ENCODE assay signal across 7 cellular contexts in the genomic region with DNA sequence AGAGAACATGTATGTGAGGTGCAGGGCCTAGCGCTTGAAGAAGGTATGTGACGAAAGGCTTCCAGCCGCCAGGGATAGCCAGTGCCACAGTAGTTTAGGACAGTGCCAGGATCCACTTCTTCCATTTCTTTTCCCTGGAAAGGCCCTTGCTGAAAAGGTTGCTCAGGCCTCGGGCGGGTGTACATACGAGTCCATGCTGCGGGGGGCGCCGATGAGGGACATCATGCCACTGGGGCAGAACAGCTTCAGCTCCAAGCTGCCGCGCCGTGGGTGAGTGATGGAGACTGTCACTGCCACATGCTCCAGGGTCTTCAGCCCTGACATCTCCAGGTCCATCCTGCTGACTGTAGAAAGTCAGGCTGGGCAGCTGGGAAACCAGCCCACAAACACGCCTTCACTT. TPM values are rescaled to one million over a fixed set of nuclear protein-coding genes. Genes with fewer than 3 reads are reported as not detected.
DNase-seq lines count a peak whose midpoint lies in the region; ATAC-seq, FAIRE-seq and TF ChIP-seq lines count a peak whose summit lies in the region.
"Not testable (repeated sequence)": the region's sequence is repeated elsewhere in the genome, so short reads cannot be mapped to it uniquely, and the experiment has no call there.

No MANE protein-coding gene starts in this region.

- peaks cover 27% of the 10 kb centered on the region for H3K36me3 Mint-ChIP-seq in GM23338 (ENCODE audit: low read depth)

- not testable (repeated sequence) for H3K9me2 ChIP-seq in GM23338 (ENCODE audit: insufficient read depth)

- H3K9me1 ChIP-seq in K562 (ENCODE audit: control insufficient read depth, insufficient read depth, low read length); endothelial cell of umbilical vein (replicated peaks; ENCODE audit: control insufficient read depth, extremely low read depth, insufficient read depth, low read length): not testable (repeated sequence)

- TF ChIP-seq EP300 in K562 (IDR thresholded peaks at IDR 0.05; ENCODE audit: low read length), result not testable (repeated sequence)

- not testable (repeated sequence) for H4K20me1 ChIP-seq in DND-41 (ENCODE audit: insufficient read depth, low read length); GM23338 (replicated peaks; ENCODE audit: insufficient read depth); K562 (replicated peaks; ENCODE audit: control insufficient read depth, insufficient read depth, low read length); endothelial cell of umbilical vein (replicated peaks; ENCODE audit: control insufficient read depth, extremely low read depth, insufficient read depth, low read length)

- not testable (repeated sequence) for H2AFZ ChIP-seq in DND-41 (ENCODE audit: low read depth, low read length); GM23338; K562 (ENCODE audit: low read depth, low read length); endothelial cell of umbilical vein (ENCODE audit: low read depth, low read length)

- not testable (repeated sequence) for H3K27ac ChIP-seq in DND-41 (ENCODE audit: low read length); GM23338 (ENCODE audit: low read depth); K562 (ENCODE audit: extremely low read depth, low read depth, low read length); endothelial cell of umbilical vein (ENCODE audit: insufficient read depth, low read depth, low read length)

- not testable (repeated sequence) for H3K9ac ChIP-seq in DND-41 (ENCODE audit: low read depth, low read length); K562 (ENCODE audit: insufficient read depth in 1 of 2, low read depth in 2 of 2, low read length in 2 of 2); endothelial cell of umbilical vein (replicated peaks; ENCODE audit: extremely low read depth, insufficient read depth, low read length)

- H3K4me1 ChIP-seq in DND-41 (ENCODE audit: insufficient read depth, low read length); GM23338 (ENCODE audit: insufficient read depth); K562 (replicated peaks in 1 of 2; ENCODE audit: control insufficient read depth in 2 of 2, insufficient read depth in 2 of 2, low read length in 2 of 2); endothelial cell of umbilical vein (ENCODE audit: control insufficient read depth, extremely low read depth, insufficient read depth, low read length): not testable (repeated sequence)

- ATAC-seq in DND-41 (ENCODE audit: insufficient read depth, low read depth); K562; left ventricle myocardium superior: not testable (repeated sequence)
- ATAC-seq in GM23338 (peak; percentile 18), SK-N-SH treated with all-trans-retinoic acid at 6 μM for 48 hours (peak; percentile 1; the same call in 1 of the 3 replicates)

- H3K4me3 Mint-ChIP-seq in GM23338, result not testable (repeated sequence)

- not testable (repeated sequence) for H3K4me3 ChIP-seq in DND-41 (ENCODE audit: low read depth in 1 of 2, low read length in 2 of 2); GM23338; K562; endothelial cell of umbilical vein (replicated peaks in 1 of 3; ENCODE audit: insufficient read depth in 1 of 3, low read depth in 1 of 3, low read length in 3 of 3); retinal pigment epithelial cell (ENCODE audit: low read length)

- not testable (repeated sequence) for H3K4me1 Mint-ChIP-seq in GM23338

- H3K79me2 ChIP-seq in DND-41 (ENCODE audit: insufficient read depth, low read length); GM23338 (replicated peaks; ENCODE audit: insufficient read depth); K562 (ENCODE audit: control insufficient read depth, insufficient read depth, low read length); endothelial cell of umbilical vein (ENCODE audit: control insufficient read depth, insufficient read depth, low read length): not testable (repeated sequence)

- H3K27ac Mint-ChIP-seq in GM23338, result not testable (repeated sequence)

- not testable (repeated sequence) for H3K9me3 ChIP-seq in DND-41 (ENCODE audit: insufficient read depth, low read length, severe bottlenecking); K562 (replicated peaks; ENCODE audit: control insufficient read depth, insufficient read depth, low read depth, low read length); endothelial cell of umbilical vein (replicated peaks; ENCODE audit: control insufficient read depth, insufficient read depth, low read length)

- not testable (repeated sequence) for BruUV-seq in K562 (replicated peaks; lab: Mats Ljungman, UMichigan); endothelial cell of umbilical vein (replicated peaks; lab: Mats Ljungman, UMichigan)

- H3K27me3 ChIP-seq in DND-41 (ENCODE audit: insufficient read depth, low read length, poor library complexity); GM23338 (ENCODE audit: insufficient read depth); K562 (ENCODE audit: control insufficient read depth in 2 of 2, insufficient read depth in 2 of 2, low read length in 2 of 2); endothelial cell of umbilical vein (ENCODE audit: control insufficient read depth in 2 of 2, insufficient read depth in 2 of 2, low read length in 2 of 2): not testable (repeated sequence)

- not testable (repeated sequence) for H3K27me3 Mint-ChIP-seq in GM23338 (ENCODE audit: insufficient read depth, low read depth, poor library complexity)

- H3K36me3 ChIP-seq in DND-41 (ENCODE audit: insufficient read depth, low read length) (peaks cover 29% of the 10 kb centered on the region), K562 (ENCODE audit: control insufficient read depth, insufficient read depth, low read length) (peaks cover 20% of the 10 kb centered on the region; the same call in 2 of the 3 replicates)
- H3K36me3 ChIP-seq in GM23338 (ENCODE audit: insufficient read depth); endothelial cell of umbilical vein (ENCODE audit: control insufficient read depth in 2 of 2, extremely low read depth in 1 of 2, insufficient read depth in 2 of 2, low read length in 2 of 2): not testable (repeated sequence)

- in situ Hi-C loops in K562 (cut with MboI), result loop anchor here (5.0 kb wide), 1 partner anchor 71 kb away; no protein-coding TSS in a partner anchor

- not testable (repeated sequence) for TF ChIP-seq RAD21 in K562 (CRISPR knock-in tag; conservative IDR thresholded peaks at IDR 0.05 in 1 of 2, IDR thresholded peaks at IDR 0.05 in 1 of 2)

- CTCF ChIA-PET in K562 (lab: Yijun Ruan, JAX; ENCODE audit: low intra/inter-chr PET ratio); endothelial cell of umbilical vein (lab: Charles Lee): not testable (repeated sequence)

- peak; percentile 26 for FAIRE-seq in K562 (lab: Jason Lieb, UNC)
- FAIRE-seq in endothelial cell of umbilical vein (lab: Jason Lieb, UNC), result peak; percentile 46

- not testable (repeated sequence) for H3F3A ChIP-seq in GM23338 (replicated peaks; ENCODE audit: low read depth)

- intact Hi-C loops in K562 (cut with micrococcal nuclease); left ventricle myocardium superior (cut with micrococcal nuclease): not testable (repeated sequence)
- intact Hi-C loops in endothelial cell of umbilical vein (cut with micrococcal nuclease), result loop anchor here (5.0 kb wide), 1 partner anchor 76 kb away; no protein-coding TSS in a partner anchor

- dilution Hi-C loops in endothelial cell of umbilical vein (cut with MboI; ENCODE audit: extremely low pct_ligation_motif_present, low sequenced_read_pairs), result not testable (repeated sequence)

- not testable (repeated sequence) for H3K4me2 ChIP-seq in DND-41 (ENCODE audit: insufficient read depth, low read length); GM23338; K562 (ENCODE audit: insufficient read depth, low read length); endothelial cell of umbilical vein (ENCODE audit: insufficient read depth, low read length)

- DNase-seq in DND-41; K562 (ENCODE audit: extremely low read depth in 1 of 4, low spot score in 3 of 4); endothelial cell of umbilical vein (ENCODE audit: low read depth, low spot score); retinal pigment epithelial cell (ENCODE audit: low read depth): not testable (repeated sequence)
- DNase-seq in GM23338 (ENCODE audit: low spot score) (peak; percentile 75), left ventricle myocardium superior (peak; percentile 41)

- TF ChIP-seq POLR2A in K562 (conservative IDR thresholded peaks at IDR 0.05); endothelial cell of umbilical vein (IDR thresholded peaks at IDR 0.05; ENCODE audit: low read depth, low read length): not testable (repeated sequence)

- 78% methylated on average over 5 of the region's 13 CpGs for WGBS in K562 (ENCODE audit: insufficient coverage, low coverage, missing lambda C conversion rate)

- not testable (repeated sequence) for H3K9me3 Mint-ChIP-seq in GM23338

- TF ChIP-seq CTCF in DND-41 (IDR thresholded peaks at IDR 0.05; ENCODE audit: borderline replicate concordance, extremely low read depth, low read length, poor library complexity, severe bottlenecking) (peak; percentile 15), GM23338 (conservative IDR thresholded peaks at IDR 0.05; ENCODE audit: low read depth in 2 of 2) (peak; percentile 53 to 64), retinal pigment epithelial cell (conservative IDR thresholded peaks at IDR 0.05; ENCODE audit: low read depth, low read length) (peak; percentile 1)
- TF ChIP-seq CTCF in K562 (IDR thresholded peaks at IDR 0.05 in 2 of 3, conservative IDR thresholded peaks at IDR 0.05 in 1 of 3; ENCODE audit: insufficient read depth in 2 of 3, low read depth in 1 of 3, low read length in 3 of 3); endothelial cell of umbilical vein (IDR thresholded peaks at IDR 0.05; ENCODE audit: extremely low read depth in 1 of 2, insufficient read depth in 1 of 2, low read depth in 1 of 2, low read length in 2 of 2): not testable (repeated sequence)

- POLR2A ChIA-PET in K562 (lab: Yijun Ruan, JAX); endothelial cell of umbilical vein (lab: Charles Lee): not testable (repeated sequence)

RNA-seq across cellular contexts. Expression of a gene that starts 9.5 kb away (rescaled TPM):
- 130 and 138 TPM in 2 replicates for total RNA-seq in GM23338 (2014; rRNA removed; shearing (Covaris generic))
- polyA plus RNA-seq in GM23338 (2016; fragmentation: Nextera tagmentation; extraction: Ambion mirVana) (86.8 TPM in 2 replicates), K562 (2011; rRNA removed) (3.0 and 3.1 TPM in 2 replicates), K562 (2014; fragmentation: Illumina TruSeq; extraction: Trizol) (2.4 and 2.8 TPM in 2 replicates), K562 (2014; fragmentation: Nextera tagmentation; extraction: Ambion mirVana) (under 1 TPM; 0.21 to 0.56 TPM), K562 (2014; rRNA removed) (3.2 and 4.9 TPM in 2 replicates), endothelial cell of umbilical vein (113 and 159 TPM in 2 replicates)
- 19.3 and 31.5 TPM in 2 replicates for total RNA-seq in K562 (2011; cell fraction: chromatin; rRNA removed; ENCODE audit: low replicate concordance)
- 15.1 and 17.0 TPM in 2 replicates for total RNA-seq in K562 (2011; cell fraction: nucleolus; rRNA removed)
- 12.9 and 14.2 TPM in 2 replicates for total RNA-seq in K562 (2011; cell fraction: nucleoplasm; rRNA removed)
- total RNA-seq in K562 (2014; rRNA removed) (0.95 and 1.3 TPM in 2 replicates), K562 (2014; rRNA removed; fragmentation: Illumina TruSeq; extraction: Trizol) (1.1 and 1.4 TPM in 2 replicates), K562 (2015; rRNA removed; fragmentation: Illumina TruSeq; extraction: Trizol) (0.87 and 1.2 TPM in 2 replicates), K562 (2021) (3.5 and 3.6 TPM in 2 replicates), endothelial cell of umbilical vein (17.9 and 20.8 TPM in 2 replicates), left ventricle myocardium superior (69.5 TPM)
- polyA plus RNA-seq in K562 (2011; cell fraction: cytosol; rRNA removed), result 1.3 and 1.4 TPM in 2 replicates
- polyA plus RNA-seq in K562 (2011; cell fraction: nucleus; rRNA removed), result 22.1 and 23.9 TPM in 2 replicates
- 2.5 and 5.8 TPM in 2 replicates for polyA plus RNA-seq in K562 (2012)
- 1.7 and 2.7 TPM in 2 replicates for polyA minus RNA-seq in K562 (2011; rRNA and poly(A)+ RNA removed)
- polyA minus RNA-seq in K562 (2011; cell fraction: cytosol; rRNA and poly(A)+ RNA removed), result 2.0 TPM in 1 of 2 replicates, not detected in the other
- 3.2 and 3.3 TPM in 2 replicates for polyA minus RNA-seq in K562 (2011; cell fraction: nucleus; rRNA and poly(A)+ RNA removed)
- polyA plus RNA-seq in endothelial cell of umbilical vein (2011; cell fraction: cytosol; rRNA removed), result 165 and 174 TPM in 2 replicates
- 80.4 and 84.5 TPM in 2 replicates for polyA plus RNA-seq in endothelial cell of umbilical vein (2011; cell fraction: nucleus; rRNA removed)
- 49.4 and 88.3 TPM in 2 replicates for polyA plus RNA-seq in endothelial cell of umbilical vein (2012)
- 59.3 and 82.9 TPM in 2 replicates for polyA minus RNA-seq in endothelial cell of umbilical vein
- polyA minus RNA-seq in endothelial cell of umbilical vein (2011; cell fraction: cytosol; rRNA and poly(A)+ RNA removed), result 3.1 TPM
- polyA minus RNA-seq in endothelial cell of umbilical vein (2011; cell fraction: nucleus; rRNA and poly(A)+ RNA removed), result 11.1 and 15.0 TPM in 2 replicates

RNA-seq across cellular contexts. Expression of a gene that starts 23.2 kb away (rescaled TPM):
- 46.4 and 61.1 TPM in 2 replicates for total RNA-seq in GM23338 (2014; rRNA removed; shearing (Covaris generic))
- 12.4 and 12.5 TPM in 2 replicates for polyA plus RNA-seq in GM23338 (2016; fragmentation: Nextera tagmentation; extraction: Ambion mirVana)
- 109 and 170 TPM in 2 replicates for total RNA-seq in K562 (2011; cell fraction: chromatin; rRNA removed; ENCODE audit: low replicate concordance)
- total RNA-seq in K562 (2011; cell fraction: nucleolus; rRNA removed), result 70.1 and 82.7 TPM in 2 replicates
- 95.3 and 149 TPM in 2 replicates for total RNA-seq in K562 (2011; cell fraction: nucleoplasm; rRNA removed)
- 15.2 and 20.8 TPM in 2 replicates for total RNA-seq in K562 (2014; rRNA removed)
- 15.2 and 15.6 TPM in 2 replicates for total RNA-seq in K562 (2014; rRNA removed; fragmentation: Illumina TruSeq; extraction: Trizol)
- 16.7 and 18.2 TPM in 2 replicates for total RNA-seq in K562 (2015; rRNA removed; fragmentation: Illumina TruSeq; extraction: Trizol)
- total RNA-seq in K562 (2021), result 29.2 and 30.4 TPM in 2 replicates
- polyA plus RNA-seq in K562 (2011; rRNA removed), result 14.9 and 15.6 TPM in 2 replicates
- polyA plus RNA-seq in K562 (2011; cell fraction: cytosol; rRNA removed), result 12.6 and 18.1 TPM in 2 replicates
- 52.6 and 75.4 TPM in 2 replicates for polyA plus RNA-seq in K562 (2011; cell fraction: nucleus; rRNA removed)
- 14.7 and 15.3 TPM in 2 replicates for polyA plus RNA-seq in K562 (2012)
- polyA plus RNA-seq in K562 (2014; fragmentation: Illumina TruSeq; extraction: Trizol), result 19.9 and 22.1 TPM in 2 replicates
- 1 to 10 TPM; 3.1 to 3.9 TPM for polyA plus RNA-seq in K562 (2014; fragmentation: Nextera tagmentation; extraction: Ambion mirVana)
- 25.3 and 27.7 TPM in 2 replicates for polyA plus RNA-seq in K562 (2014; rRNA removed)
- polyA minus RNA-seq in K562 (2011; rRNA and poly(A)+ RNA removed), result 14.8 and 19.1 TPM in 2 replicates
- polyA minus RNA-seq in K562 (2011; cell fraction: cytosol; rRNA and poly(A)+ RNA removed), result 10.0 and 10.3 TPM in 2 replicates
- polyA minus RNA-seq in K562 (2011; cell fraction: nucleus; rRNA and poly(A)+ RNA removed), result 21.3 and 21.8 TPM in 2 replicates
- total RNA-seq in endothelial cell of umbilical vein, result 68.0 and 72.7 TPM in 2 replicates
- 40.8 and 43.2 TPM in 2 replicates for polyA plus RNA-seq in endothelial cell of umbilical vein
- polyA plus RNA-seq in endothelial cell of umbilical vein (2011; cell fraction: cytosol; rRNA removed), result 35.5 and 39.8 TPM in 2 replicates
- 123 and 126 TPM in 2 replicates for polyA plus RNA-seq in endothelial cell of umbilical vein (2011; cell fraction: nucleus; rRNA removed)
- 40.9 and 41.6 TPM in 2 replicates for polyA plus RNA-seq in endothelial cell of umbilical vein (2012)
- 58.7 and 60.5 TPM in 2 replicates for polyA minus RNA-seq in endothelial cell of umbilical vein
- polyA minus RNA-seq in endothelial cell of umbilical vein (2011; cell fraction: cytosol; rRNA and poly(A)+ RNA removed), result 13.3 TPM
- polyA minus RNA-seq in endothelial cell of umbilical vein (2011; cell fraction: nucleus; rRNA and poly(A)+ RNA removed), result 45.2 and 48.0 TPM in 2 replicates
- total RNA-seq in left ventricle myocardium superior, result 21.7 TPM

RNA-seq across cellular contexts. Expression of a gene that starts 23.8 kb away (rescaled TPM):
- 19.4 and 23.5 TPM in 2 replicates for total RNA-seq in GM23338 (2014; rRNA removed; shearing (Covaris generic))
- polyA plus RNA-seq in GM23338 (2016; fragmentation: Nextera tagmentation; extraction: Ambion mirVana), result 23.6 and 28.4 TPM in 2 replicates
- total RNA-seq in K562 (2011; cell fraction: chromatin; rRNA removed; ENCODE audit: low replicate concordance), result 50.5 and 69.2 TPM in 2 replicates
- 27.5 and 29.7 TPM in 2 replicates for total RNA-seq in K562 (2011; cell fraction: nucleolus; rRNA removed)
- 50.4 and 53.5 TPM in 2 replicates for total RNA-seq in K562 (2011; cell fraction: nucleoplasm; rRNA removed)
- 6.6 and 10.1 TPM in 2 replicates for total RNA-seq in K562 (2014; rRNA removed)
- total RNA-seq in K562 (2014; rRNA removed; fragmentation: Illumina TruSeq; extraction: Trizol), result 11.9 and 13.5 TPM in 2 replicates
- 9.5 and 10.2 TPM in 2 replicates for total RNA-seq in K562 (2015; rRNA removed; fragmentation: Illumina TruSeq; extraction: Trizol)
- total RNA-seq in K562 (2021), result 22.3 and 24.8 TPM in 2 replicates
- polyA plus RNA-seq in K562 (2011; rRNA removed), result 12.6 and 18.0 TPM in 2 replicates
- 12.9 and 16.7 TPM in 2 replicates for polyA plus RNA-seq in K562 (2011; cell fraction: cytosol; rRNA removed)
- polyA plus RNA-seq in K562 (2011; cell fraction: nucleus; rRNA removed), result 28.9 and 44.6 TPM in 2 replicates
- polyA plus RNA-seq in K562 (2012), result 12.9 and 16.1 TPM in 2 replicates
- polyA plus RNA-seq in K562 (2014; fragmentation: Illumina TruSeq; extraction: Trizol), result 20.2 and 22.7 TPM in 2 replicates
- polyA plus RNA-seq in K562 (2014; fragmentation: Nextera tagmentation; extraction: Ambion mirVana), result 1 to 10 TPM; 6.6 to 7.4 TPM
- 11.6 and 12.1 TPM in 2 replicates for polyA plus RNA-seq in K562 (2014; rRNA removed)
- polyA minus RNA-seq in K562 (2011; rRNA and poly(A)+ RNA removed), result 22.6 and 29.9 TPM in 2 replicates
- 14.1 and 26.8 TPM in 2 replicates for polyA minus RNA-seq in K562 (2011; cell fraction: cytosol; rRNA and poly(A)+ RNA removed)
- polyA minus RNA-seq in K562 (2011; cell fraction: nucleus; rRNA and poly(A)+ RNA removed), result 17.6 and 23.9 TPM in 2 replicates
- 26.1 and 28.2 TPM in 2 replicates for total RNA-seq in endothelial cell of umbilical vein
- 24.3 and 26.1 TPM in 2 replicates for polyA plus RNA-seq in endothelial cell of umbilical vein
- 14.3 and 15.1 TPM in 2 replicates for polyA plus RNA-seq in endothelial cell of umbilical vein (2011; cell fraction: cytosol; rRNA removed)
- 32.0 and 34.5 TPM in 2 replicates for polyA plus RNA-seq in endothelial cell of umbilical vein (2011; cell fraction: nucleus; rRNA removed)
- 13.6 and 13.7 TPM in 2 replicates for polyA plus RNA-seq in endothelial cell of umbilical vein (2012)
- polyA minus RNA-seq in endothelial cell of umbilical vein, result 32.4 and 34.5 TPM in 2 replicates
- 7.1 TPM for polyA minus RNA-seq in endothelial cell of umbilical vein (2011; cell fraction: cytosol; rRNA and poly(A)+ RNA removed)
- polyA minus RNA-seq in endothelial cell of umbilical vein (2011; cell fraction: nucleus; rRNA and poly(A)+ RNA removed), result 19.2 and 20.7 TPM in 2 replicates
- 25.2 TPM for total RNA-seq in left ventricle myocardium superior

RNA-seq across cellular contexts. Expression of a gene that starts 30.2 kb away (rescaled TPM):
- total RNA-seq in GM23338 (2014; rRNA removed; shearing (Covaris generic)), result 11.3 and 12.1 TPM in 2 replicates
- polyA plus RNA-seq in GM23338 (2016; fragmentation: Nextera tagmentation; extraction: Ambion mirVana), result 7.5 and 9.2 TPM in 2 replicates
- 140 and 344 TPM in 2 replicates for total RNA-seq in K562 (2011; cell fraction: chromatin; rRNA removed; ENCODE audit: low replicate concordance)
- 167 and 174 TPM in 2 replicates for total RNA-seq in K562 (2011; cell fraction: nucleolus; rRNA removed)
- total RNA-seq in K562 (2011; cell fraction: nucleoplasm; rRNA removed), result 143 and 150 TPM in 2 replicates
- 5.9 and 7.1 TPM in 2 replicates for total RNA-seq in K562 (2014; rRNA removed)
- total RNA-seq in K562 (2014; rRNA removed; fragmentation: Illumina TruSeq; extraction: Trizol), result 4.4 and 6.5 TPM in 2 replicates
- total RNA-seq in K562 (2015; rRNA removed; fragmentation: Illumina TruSeq; extraction: Trizol), result 6.1 and 7.0 TPM in 2 replicates
- total RNA-seq in K562 (2021), result 17.7 and 20.2 TPM in 2 replicates
- polyA plus RNA-seq in K562 (2011; rRNA removed), result 11.5 and 21.7 TPM in 2 replicates
- 11.6 and 15.7 TPM in 2 replicates for polyA plus RNA-seq in K562 (2011; cell fraction: cytosol; rRNA removed)
- 117 and 144 TPM in 2 replicates for polyA plus RNA-seq in K562 (2011; cell fraction: nucleus; rRNA removed)
- 15.7 and 22.6 TPM in 2 replicates for polyA plus RNA-seq in K562 (2012)
- polyA plus RNA-seq in K562 (2014; fragmentation: Illumina TruSeq; extraction: Trizol), result 14.4 and 15.6 TPM in 2 replicates
- polyA plus RNA-seq in K562 (2014; fragmentation: Nextera tagmentation; extraction: Ambion mirVana), result 1 to 10 TPM; 2.4 to 3.6 TPM
- polyA plus RNA-seq in K562 (2014; rRNA removed), result 14.1 and 22.2 TPM in 2 replicates
- polyA minus RNA-seq in K562 (2011; rRNA and poly(A)+ RNA removed), result 16.3 and 17.1 TPM in 2 replicates
- polyA minus RNA-seq in K562 (2011; cell fraction: cytosol; rRNA and poly(A)+ RNA removed), result 14.1 and 17.0 TPM in 2 replicates
- 32.9 and 48.4 TPM in 2 replicates for polyA minus RNA-seq in K562 (2011; cell fraction: nucleus; rRNA and poly(A)+ RNA removed)
- total RNA-seq in endothelial cell of umbilical vein, result 26.0 and 28.7 TPM in 2 replicates
- 34.5 and 37.5 TPM in 2 replicates for polyA plus RNA-seq in endothelial cell of umbilical vein
- polyA plus RNA-seq in endothelial cell of umbilical vein (2011; cell fraction: cytosol; rRNA removed), result 24.3 and 24.5 TPM in 2 replicates
- polyA plus RNA-seq in endothelial cell of umbilical vein (2011; cell fraction: nucleus; rRNA removed), result 72.1 and 94.6 TPM in 2 replicates
- polyA plus RNA-seq in endothelial cell of umbilical vein (2012), result 22.7 and 30.0 TPM in 2 replicates
- polyA minus RNA-seq in endothelial cell of umbilical vein, result 45.0 and 75.7 TPM in 2 replicates
- 8.9 TPM for polyA minus RNA-seq in endothelial cell of umbilical vein (2011; cell fraction: cytosol; rRNA and poly(A)+ RNA removed)
- 43.7 and 44.1 TPM in 2 replicates for polyA minus RNA-seq in endothelial cell of umbilical vein (2011; cell fraction: nucleus; rRNA and poly(A)+ RNA removed)
- total RNA-seq in left ventricle myocardium superior, result 20.4 TPM
